Comparison of ENCODE assay signal across 8 cellular contexts in genomic region chr6:166627875-166628849, GRCh38. TPM values are rescaled to one million over a fixed set of nuclear protein-coding genes. Genes with fewer than 3 reads are reported as not detected.
DNase-seq lines count a peak whose midpoint lies in the region; ATAC-seq, FAIRE-seq and TF ChIP-seq lines count a peak whose summit lies in the region.

No MANE protein-coding gene starts in this region.

- H3K4me1 ChIP-seq in gastroesophageal sphincter = peaks cover 0 to 49% (median 16%) of the 10 kb centered on the region in 3 donors

- no peak for TF ChIP-seq POLR2A in gastroesophageal sphincter (IDR thresholded peaks at IDR 0.05)

- H3K9me3 Mint-ChIP-seq in type B pancreatic cell = no peaks in the 10 kb centered on the region

- WGBS in gastroesophageal sphincter (ENCODE audit: low coverage in 1 of 2), 2 donors = 2 to 50% methylated on average over 1 to 29 of the region's 62 CpGs

- no peaks in the 10 kb centered on the region for H3K36me3 Mint-ChIP-seq in type B pancreatic cell

- peak overlapping the region; percentile 68 to 95 (median 93) for H3K27ac ChIP-seq in gastroesophageal sphincter

- H3K4me3 Mint-ChIP-seq in type B pancreatic cell = peak overlapping the region; percentile 91

- H3K27me3 ChIP-seq in gastroesophageal sphincter = no peaks in the 10 kb centered on the region

- ATAC-seq in GM21390 (IDR thresholded peaks at IDR 0.05; ENCODE audit: unreplicated experiment) (peak; percentile 20), gastroesophageal sphincter (peak; percentile 44)

- H3K36me3 ChIP-seq in gastroesophageal sphincter = no peaks in the 10 kb centered on the region

- DNase-seq in COLO668 (lab: John Stamatoyannopoulos, UW; ENCODE audit: unreplicated experiment) = peak; percentile 71
- DNase-seq in HTR-8/SVneo (ENCODE audit: insufficient read length, low spot score) = peak; percentile 22
- peak; percentile 8 for DNase-seq in RCC 7860 (ENCODE audit: low spot score)
- peak; percentile 43 for DNase-seq in activated gamma-delta T cell (lab: John Stamatoyannopoulos, UW)
- DNase-seq in nucleus accumbens (lab: John Stamatoyannopoulos, UW) = peak in 33 of 56 donors; percentile 28 to 83 (median 71)
- no peak for DNase-seq in type B pancreatic cell (ENCODE audit: extremely low spot score, unreplicated experiment)

- peak overlapping the region; percentile 51 to 91 for H3K4me3 ChIP-seq in gastroesophageal sphincter

- FAIRE-seq in HTR-8/SVneo (lab: Jason Lieb, UNC) = no peak
- FAIRE-seq in RCC 7860 (lab: Jason Lieb, UNC) = no peak

- H3K27ac Mint-ChIP-seq in type B pancreatic cell = peak overlapping the region; percentile 95

- TF ChIP-seq EP300 in gastroesophageal sphincter (IDR thresholded peaks at IDR 0.05) = no peak

- H3K9me3 ChIP-seq in gastroesophageal sphincter = no peaks in the 10 kb centered on the region

- peaks cover 29% of the 10 kb centered on the region for H3K27me3 Mint-ChIP-seq in type B pancreatic cell

- TF ChIP-seq CTCF in gastroesophageal sphincter (IDR thresholded peaks at IDR 0.05) = peak in 1 of 4 experiments; percentile 5
- no peak for TF ChIP-seq CTCF in type B pancreatic cell (conservative IDR thresholded peaks at IDR 0.05)

- peaks cover 16% of the 10 kb centered on the region for H3K4me1 Mint-ChIP-seq in type B pancreatic cell (ENCODE audit: unreplicated experiment)

RNA-seq across cellular contexts. Expression of gene RPS6KA2, which starts 1.1 kb away (rescaled TPM):
- 100 to 1,000 TPM in 1 of 4 donors, 10 to 100 TPM in 3; 55.4 to 119 (median 76.4) TPM for total RNA-seq in gastroesophageal sphincter
- 23.8 and 39.1 TPM in 2 replicates for total RNA-seq in type B pancreatic cell (ENCODE audit: low replicate concordance)

RNA-seq across cellular contexts. Expression of gene RAMACL, which starts 41.7 kb away (rescaled TPM):
- 1 to 10 TPM in 3 of 4 donors, under 1 TPM in 1; 0.27 to 2.5 (median 1.7) TPM for total RNA-seq in gastroesophageal sphincter
- 0.85 and 1.5 TPM in 2 replicates for total RNA-seq in type B pancreatic cell (ENCODE audit: low replicate concordance)
